In genomic region chr10:74363727-74364126, GRCh38 we compare ENCODE assay signal across 22 cellular contexts.
DNase-seq lines count a peak whose midpoint lies in the region; ATAC-seq and TF ChIP-seq lines count a peak whose summit lies in the region.
"Had no signal": no experiment of that assay in that cellular context is flagged by ENCODE, and none has a peak within 500 bp of the region (broad histone marks: within the 10 kb centered on the region; RNA-seq: fewer than 3 reads in every experiment).

No MANE protein-coding gene starts in this region.

- H3K36me3 ChIP-seq in heart left ventricle: peaks cover 0 to 13% (median 0%) of the 10 kb centered on the region in 9 donors
- H3K36me3 ChIP-seq in right atrium auricular region: no peaks in the 10 kb centered on the region
- H3K36me3 ChIP-seq in left ventricle myocardium inferior: peaks cover 37% of the 10 kb centered on the region
- H3K36me3 ChIP-seq in endodermal cell (ENCODE audit: control insufficient read depth, insufficient read depth, low read length): peaks cover 6% of the 10 kb centered on the region

- H3K4me3 ChIP-seq in heart left ventricle (no peak overlapping the region), right atrium auricular region (no peak overlapping the region), NB4 (ENCODE audit: low read depth, low read length) (no peak overlapping the region), left ventricle myocardium inferior (no peak overlapping the region), endodermal cell (ENCODE audit: low read length) (no peak overlapping the region)

- H3K27me3 Mint-ChIP-seq in endodermal cell (ENCODE audit: insufficient read depth): no peaks in the 10 kb centered on the region

- H3K9me3 Mint-ChIP-seq in endodermal cell: peaks cover 21% of the 10 kb centered on the region

- peak in 3 of 4 donors; percentile 23 to 34 (median 34) for ATAC-seq in heart left ventricle
- ATAC-seq in GM18498 (IDR thresholded peaks at IDR 0.05; ENCODE audit: unreplicated experiment): no peak
- ATAC-seq: HCT116 had no signal

- WGBS in heart left ventricle, 4 donors: 92 to 95% (median 94%) methylated on average over 2 of the region's 2 CpGs
- 98 to 100% methylated on average over 1 to 2 of the region's 2 CpGs for WGBS in endodermal cell (ENCODE audit: insufficient coverage in 1 of 2, insufficient read length in 1 of 2), 2 experiments

- H3K9me3 ChIP-seq in heart left ventricle: peaks cover 0 to 48% (median 34%) of the 10 kb centered on the region in 12 donors
- H3K9me3 ChIP-seq in right atrium auricular region: peaks cover 4 to 42% of the 10 kb centered on the region in 2 donors
- H3K9me3 ChIP-seq in left ventricle myocardium inferior (replicated peaks): peaks cover 47% of the 10 kb centered on the region
- H3K9me3 ChIP-seq in endodermal cell (ENCODE audit: control insufficient read depth, low read length): peaks cover 26% of the 10 kb centered on the region
- H3K9me3 ChIP-seq: BE2C had no signal

- H3K4me1 ChIP-seq in heart left ventricle (peaks cover 0 to 10% (median 0%) of the 10 kb centered on the region in 12 donors), right atrium auricular region (peaks cover 0 to 7% of the 10 kb centered on the region in 2 donors), left ventricle myocardium inferior (peaks cover 10% of the 10 kb centered on the region), endodermal cell (ENCODE audit: control insufficient read depth, insufficient read depth, low read length) (no peaks in the 10 kb centered on the region)
- H3K4me1 ChIP-seq: BE2C had no signal

- H3K36me3 Mint-ChIP-seq in endodermal cell (ENCODE audit: low read depth): peaks cover 19% of the 10 kb centered on the region

- no peak for TF ChIP-seq POLR2A in heart left ventricle (IDR thresholded peaks at IDR 0.05)
- TF ChIP-seq POLR2A in NB4 (IDR thresholded peaks at IDR 0.05; ENCODE audit: extremely low read depth, insufficient read length): no peak

- intact Hi-C loops in heart left ventricle (cut with DNase I) (loop anchor here in 1 of 10 donors (10.0 kb wide), 1 partner anchor 69 kb away; no protein-coding TSS in a partner anchor), left ventricle myocardium inferior (cut with micrococcal nuclease) (no loop called here)

- H3K27ac ChIP-seq in heart left ventricle (peak overlapping the region in 2 of 12 donors; percentile 18 to 48), right atrium auricular region (no peak overlapping the region), left ventricle myocardium inferior (replicated peaks) (peak overlapping the region; percentile 36), endodermal cell (ENCODE audit: low read depth, low read length) (no peak overlapping the region)

- no peaks in the 10 kb centered on the region for H3K27me3 ChIP-seq in heart left ventricle
- H3K27me3 ChIP-seq in right atrium auricular region: no peaks in the 10 kb centered on the region
- H3K27me3 ChIP-seq in left ventricle myocardium inferior (ENCODE audit: low read depth): no peaks in the 10 kb centered on the region
- H3K27me3 ChIP-seq in endodermal cell (ENCODE audit: control insufficient read depth, insufficient read depth, low read length, poor library complexity, severe bottlenecking): no peaks in the 10 kb centered on the region
- H3K27me3 ChIP-seq: BE2C had no signal

- no peak overlapping the region for H3K4me3 Mint-ChIP-seq in endodermal cell

- no peak for DNase-seq in heart left ventricle
- no peak for DNase-seq in right atrium auricular region (ENCODE audit: low spot score)
- peak; percentile 80 for DNase-seq in NB4 (ENCODE audit: low read depth)
- no peak for DNase-seq in left ventricle myocardium inferior
- no peak for DNase-seq in endodermal cell
- no peak for DNase-seq in NCI-H2029 treated with DMSO at 0.1 percent for 48 hours (lab: John Stamatoyannopoulos, UW)
- DNase-seq in NCI-H510A treated with DMSO at 0.1 percent for 48 hours (lab: John Stamatoyannopoulos, UW): no peak
- DNase-seq: BE2C; Calu3; DMS79 treated with DMSO at 0.1 percent for 48 hours; Karpas-422; NCI-H1105 treated with DMSO at 0.1 percent for 48 hours; NCI-H146; NCI-H1930; NCI-H446; NCI-H526; NCI-H82; NK-92 treated with Interleukin-12 subunit alpha and Interleukin-12 subunit beta, amount 100 ng/mL, for 24 hours; RPMI8226; SHP77 treated with DMSO at 0.1 percent for 48 hours had no signal

- no peak overlapping the region for H3K9ac ChIP-seq in endodermal cell (ENCODE audit: extremely low read depth, low read length, poor library complexity, severe bottlenecking)

- H3K4me1 Mint-ChIP-seq in endodermal cell: peaks cover 9% of the 10 kb centered on the region

- TF ChIP-seq CTCF in heart left ventricle (IDR thresholded peaks at IDR 0.05): no peak
- no peak for TF ChIP-seq CTCF in right atrium auricular region (IDR thresholded peaks at IDR 0.05)
- no peak for TF ChIP-seq CTCF in NB4 (IDR thresholded peaks at IDR 0.05; ENCODE audit: low read depth, low read length)
- no peak for TF ChIP-seq CTCF in left ventricle myocardium inferior (IDR thresholded peaks at IDR 0.05; ENCODE audit: borderline replicate concordance)
- no peak for TF ChIP-seq CTCF in endodermal cell (conservative IDR thresholded peaks at IDR 0.05)

- H3K27ac Mint-ChIP-seq in endodermal cell: no peak overlapping the region
